Comparison of ENCODE assay signal across 8 cellular contexts in genomic region chr1:235632538-235633219, GRCh38. TPM values are rescaled to one million over a fixed set of nuclear protein-coding genes. Genes with fewer than 3 reads are reported as not detected.
DNase-seq lines count a peak whose midpoint lies in the region; ATAC-seq and TF ChIP-seq lines count a peak whose summit lies in the region.

No MANE protein-coding gene starts in this region.

- 40 to 54% (median 46%) methylated on average over 14 of the region's 14 CpGs for WGBS in stomach, 5 donors

- H3K36me3 ChIP-seq in left ventricle myocardium inferior (no peaks in the 10 kb centered on the region), stomach (no peaks in the 10 kb centered on the region)

- H3K4me3 ChIP-seq in left ventricle myocardium inferior (peak overlapping the region; percentile 45), stomach (peak overlapping the region in 1 of 4 donors; percentile 8)

- TF ChIP-seq EP300 in stomach (IDR thresholded peaks at IDR 0.05), result no peak

- no peak for TF ChIP-seq POLR2A in stomach (IDR thresholded peaks at IDR 0.05)

- intact Hi-C loops in left ventricle myocardium inferior (cut with micrococcal nuclease), result no loop called here
- intact Hi-C loops in left ventricle myocardium superior (cut with micrococcal nuclease), result no loop called here
- intact Hi-C loops in stomach (cut with DNase I; ENCODE audit: low total_unique reads), result no loop called here

- TF ChIP-seq CTCF in left ventricle myocardium inferior (IDR thresholded peaks at IDR 0.05; ENCODE audit: borderline replicate concordance), result no peak
- no peak for TF ChIP-seq CTCF in stomach (IDR thresholded peaks at IDR 0.05)

- peaks cover 5% of the 10 kb centered on the region for H3K4me1 ChIP-seq in left ventricle myocardium inferior
- no peaks in the 10 kb centered on the region for H3K4me1 ChIP-seq in stomach

- no peaks in the 10 kb centered on the region for H3K9me3 ChIP-seq in left ventricle myocardium inferior (replicated peaks)
- no peaks in the 10 kb centered on the region for H3K9me3 ChIP-seq in stomach

- no peak for ATAC-seq in left ventricle myocardium superior
- ATAC-seq in HG03103 (IDR thresholded peaks at IDR 0.05; ENCODE audit: low read depth, unreplicated experiment), result peak; percentile 78

- DNase-seq in left ventricle myocardium inferior (no peak), left ventricle myocardium superior (no peak), SKM-1 (lab: John Stamatoyannopoulos, UW; ENCODE audit: unreplicated experiment) (peak; percentile 38), left kidney (ENCODE audit: low read depth, low spot score) (peak; percentile 28), NCI-H1436 treated with DMSO at 0.1 percent for 48 hours (lab: John Stamatoyannopoulos, UW) (no peak), stomach (no peak)
- DNase-seq in central memory CD4-positive, alpha-beta T cell, result no peak

- H3K27me3 ChIP-seq in left ventricle myocardium inferior (ENCODE audit: low read depth) (peaks cover 50% of the 10 kb centered on the region), stomach (no peaks in the 10 kb centered on the region)

- no peak overlapping the region for H3K27ac ChIP-seq in left ventricle myocardium inferior (replicated peaks)
- no peak overlapping the region for H3K27ac ChIP-seq in stomach

RNA-seq across cellular contexts. Expression of gene GNG4, which starts 16.9 kb away (rescaled TPM):
- total RNA-seq in left ventricle myocardium inferior (0.11 TPM), left ventricle myocardium superior (not detected), stomach (1 to 10 TPM in 2 of 5 donors, under 1 TPM in 2, not detected in 1; 0.58 to 1.5 (median 0.94) TPM)
- polyA plus RNA-seq in stomach, result 1 to 10 TPM; 1.4 to 5.1 (median 4.6) TPM

Comparison
In these comparisons a context has a peak if more than half of its experiments do, and no peak if none do; other contexts are left out.
1. DNase-seq: peak in SKM-1 (single experiment) and left kidney (single experiment); none in left ventricle myocardium inferior (single experiment), left ventricle myocardium superior (single experiment), central memory CD4-positive, alpha-beta T cell (single experiment), NCI-H1436 treated with DMSO at 0.1 percent for 48 hours (single experiment) and stomach (single experiment).